In genomic region chr7:100671353-100672327, GRCh38 we compare ENCODE assay signal across 23 cellular contexts. TPM values are rescaled to one million over a fixed set of nuclear protein-coding genes. Genes with fewer than 3 reads are reported as not detected.
DNase-seq lines count a peak whose midpoint lies in the region; ATAC-seq lines count a peak whose summit lies in the region.
"Had no signal": no experiment of that assay in that cellular context is flagged by ENCODE, and none has a peak within 500 bp of the region (broad histone marks: within the 10 kb centered on the region; RNA-seq: fewer than 3 reads in every experiment).

No MANE protein-coding gene starts in this region.

- DNase-seq in CD4-positive, CD25-positive, alpha-beta regulatory T cell, result no peak
- DNase-seq in naive B cell (no peak), SK-N-DZ (ENCODE audit: low spot score) (no peak), NCI-H526 treated with DMSO at 0.1 percent for 48 hours (lab: John Stamatoyannopoulos, UW) (no peak)
- DNase-seq in stimulated activated effector memory CD8-positive, alpha-beta T cell treated with anti-CD3 and anti-CD28 coated beads, Interleukin-12 subunit alpha, Interleukin-12 subunit beta, amount 100 ng/mL, for 72 hours (ENCODE audit: low spot score in 2 of 2), result no peak
- DNase-seq: Calu3; CD8-positive, alpha-beta T cell; DMS153; DND-41; IMR-90; MM.1S; NCI-H2029 treated with DMSO at 0.1 percent for 48 hours; NCI-H446 treated with DMSO at 0.1 percent for 48 hours; NCI-H526; SHP77; SW 1271 had no signal

- H3K36me3 Mint-ChIP-seq in CD4-positive, CD25-positive, alpha-beta regulatory T cell, result no peaks in the 10 kb centered on the region
- H3K36me3 Mint-ChIP-seq in activated T-helper 17 cell treated with anti-CD3 and anti-CD28 coated beads, Interleukin-2, amount 50 U/mL, for 72 hours (ENCODE audit: low read depth), result peaks cover 17% of the 10 kb centered on the region
- no peaks in the 10 kb centered on the region for H3K36me3 Mint-ChIP-seq in naive B cell
- H3K36me3 Mint-ChIP-seq in stimulated activated effector memory CD8-positive, alpha-beta T cell treated with anti-CD3 and anti-CD28 coated beads, Interleukin-12 subunit alpha, Interleukin-12 subunit beta, amount 100 ng/mL, for 72 hours, result peaks cover 37% of the 10 kb centered on the region

- H3K4me1 Mint-ChIP-seq in CD4-positive, CD25-positive, alpha-beta regulatory T cell, result peaks cover 0 to 12% (median 5%) of the 10 kb centered on the region in 4 donors
- H3K4me1 Mint-ChIP-seq in activated T-helper 17 cell treated with anti-CD3 and anti-CD28 coated beads, Interleukin-2, amount 50 U/mL, for 72 hours, result peaks cover 8% of the 10 kb centered on the region
- H3K4me1 Mint-ChIP-seq in naive B cell, result peaks cover 12 to 27% (median 13%) of the 10 kb centered on the region in 3 donors
- peaks cover 12% of the 10 kb centered on the region for H3K4me1 Mint-ChIP-seq in stimulated activated effector memory CD8-positive, alpha-beta T cell treated with anti-CD3 and anti-CD28 coated beads, Interleukin-12 subunit alpha, Interleukin-12 subunit beta, amount 100 ng/mL, for 72 hours

- H3K4me3 Mint-ChIP-seq in CD4-positive, CD25-positive, alpha-beta regulatory T cell, result peak overlapping the region; percentile 33 to 98 (median 66)
- peak overlapping the region; percentile 93 for H3K4me3 Mint-ChIP-seq in activated T-helper 17 cell treated with anti-CD3 and anti-CD28 coated beads, Interleukin-2, amount 50 U/mL, for 72 hours
- peak overlapping the region in 5 of 8 donors; percentile 57 to 97 (median 86) for H3K4me3 Mint-ChIP-seq in naive B cell
- peak overlapping the region; percentile 98 for H3K4me3 Mint-ChIP-seq in stimulated activated effector memory CD8-positive, alpha-beta T cell treated with anti-CD3 and anti-CD28 coated beads, Interleukin-12 subunit alpha, Interleukin-12 subunit beta, amount 100 ng/mL, for 72 hours

- no peak overlapping the region for H3K4me3 ChIP-seq in CD4-positive, CD25-positive, alpha-beta regulatory T cell (ENCODE audit: low read depth, low read length)
- H3K4me3 ChIP-seq: BLaER1 treated with 17β-estradiol and CSF1 and Interleukin-3, amounts not matched to agents 10 nM and 100 nM had no signal

- H3K27me3 Mint-ChIP-seq in CD4-positive, CD25-positive, alpha-beta regulatory T cell, result peaks cover 12% of the 10 kb centered on the region
- H3K27me3 Mint-ChIP-seq in activated T-helper 17 cell treated with anti-CD3 and anti-CD28 coated beads, Interleukin-2, amount 50 U/mL, for 72 hours, result no peaks in the 10 kb centered on the region
- H3K27me3 Mint-ChIP-seq in naive B cell, result peaks cover 0 to 5% (median 0%) of the 10 kb centered on the region in 3 donors

- peaks cover 0 to 1% (median 0%) of the 10 kb centered on the region in 7 donors for H3K9me3 Mint-ChIP-seq in CD4-positive, CD25-positive, alpha-beta regulatory T cell
- H3K9me3 Mint-ChIP-seq in activated T-helper 17 cell treated with anti-CD3 and anti-CD28 coated beads, Interleukin-2, amount 50 U/mL, for 72 hours, result no peaks in the 10 kb centered on the region
- H3K9me3 Mint-ChIP-seq in naive B cell, result no peaks in the 10 kb centered on the region
- H3K9me3 Mint-ChIP-seq in stimulated activated effector memory CD8-positive, alpha-beta T cell treated with anti-CD3 and anti-CD28 coated beads, Interleukin-12 subunit alpha, Interleukin-12 subunit beta, amount 100 ng/mL, for 72 hours, result no peaks in the 10 kb centered on the region
- H3K9me3 Mint-ChIP-seq: CD8-positive, alpha-beta T cell had no signal

- peaks cover 15% of the 10 kb centered on the region for H3K4me1 ChIP-seq in CD4-positive, CD25-positive, alpha-beta regulatory T cell (ENCODE audit: control insufficient read depth, insufficient read depth, low read length, poor library complexity, severe bottlenecking)

- no peaks in the 10 kb centered on the region for H3K27me3 ChIP-seq in CD4-positive, CD25-positive, alpha-beta regulatory T cell (ENCODE audit: control insufficient read depth, insufficient read depth, low read length)
- H3K27me3 ChIP-seq: BLaER1 treated with 17β-estradiol and CSF1 and Interleukin-3, amounts not matched to agents 10 nM and 100 nM had no signal

- no peak for ATAC-seq in CD4-positive, CD25-positive, alpha-beta regulatory T cell (ENCODE audit: low read depth in 2 of 2)
- no peak for ATAC-seq in activated T-helper 17 cell treated with anti-CD3 and anti-CD28 coated beads, Interleukin-2, amount 50 U/mL, for 72 hours (replicated peaks)
- ATAC-seq in naive B cell (ENCODE audit: low read depth in 2 of 2) (no peak), HG03095 (IDR thresholded peaks at IDR 0.05; ENCODE audit: unreplicated experiment) (no peak)
- no peak for ATAC-seq in stimulated activated effector memory CD8-positive, alpha-beta T cell treated with anti-CD3 and anti-CD28 coated beads, Interleukin-12 subunit alpha, Interleukin-12 subunit beta, amount 100 ng/mL, for 72 hours
- ATAC-seq: CD8-positive, alpha-beta T cell; Panc1 had no signal

- H3K27ac Mint-ChIP-seq in CD4-positive, CD25-positive, alpha-beta regulatory T cell, result peak overlapping the region in 1 of 3 donors; percentile 41
- no peak overlapping the region for H3K27ac Mint-ChIP-seq in activated T-helper 17 cell treated with anti-CD3 and anti-CD28 coated beads, Interleukin-2, amount 50 U/mL, for 72 hours
- no peak overlapping the region for H3K27ac Mint-ChIP-seq in naive B cell
- H3K27ac Mint-ChIP-seq in stimulated activated effector memory CD8-positive, alpha-beta T cell treated with anti-CD3 and anti-CD28 coated beads, Interleukin-12 subunit alpha, Interleukin-12 subunit beta, amount 100 ng/mL, for 72 hours, result no peak overlapping the region
- H3K27ac Mint-ChIP-seq: CD8-positive, alpha-beta T cell had no signal

- H3K9me3 ChIP-seq in CD4-positive, CD25-positive, alpha-beta regulatory T cell (ENCODE audit: control insufficient read depth in 2 of 2, low read length in 2 of 2), result no peaks in the 10 kb centered on the region
- H3K9me3 ChIP-seq: BLaER1 treated with 17β-estradiol and CSF1 and Interleukin-3, amounts not matched to agents 10 nM and 100 nM had no signal

- peaks cover 2% of the 10 kb centered on the region for H3K36me3 ChIP-seq in CD4-positive, CD25-positive, alpha-beta regulatory T cell (ENCODE audit: control insufficient read depth, insufficient read depth, low read length)

- no peak overlapping the region for H3K27ac ChIP-seq in CD4-positive, CD25-positive, alpha-beta regulatory T cell (ENCODE audit: insufficient read depth, low read length, poor library complexity, severe bottlenecking)
- H3K27ac ChIP-seq: KMS-11 had no signal

RNA-seq across cellular contexts. Expression of gene GNB2, which starts 1.9 kb away (rescaled TPM):
- total RNA-seq in CD4-positive, CD25-positive, alpha-beta regulatory T cell, result 160 TPM
- polyA plus RNA-seq in CD4-positive, CD25-positive, alpha-beta regulatory T cell, result 10 to 100 TPM; 47.2 to 70.0 (median 66.8) TPM
- 100 to 1,000 TPM; 181 to 271 TPM for total RNA-seq in activated T-helper 17 cell treated with anti-CD3 and anti-CD28 coated beads, Interleukin-2, amount 50 U/mL, for 72 hours
- polyA plus RNA-seq in naive B cell (ENCODE audit: low read depth in 6 of 6), result 10 to 100 TPM; 46.2 to 65.4 (median 56.2) TPM
- 177 and 226 TPM in 2 replicates for polyA plus RNA-seq in SK-N-DZ (2014; cell fraction: cytosol; rRNA removed)
- polyA plus RNA-seq in SK-N-DZ (2014; cell fraction: nucleus; rRNA removed), result 143 and 155 TPM in 2 replicates

RNA-seq across cellular contexts. Expression of gene ACTL6B, which starts 15.4 kb away (rescaled TPM):
- total RNA-seq in CD4-positive, CD25-positive, alpha-beta regulatory T cell, result not detected
- polyA plus RNA-seq in CD4-positive, CD25-positive, alpha-beta regulatory T cell, result not detected
- not detected for total RNA-seq in activated T-helper 17 cell treated with anti-CD3 and anti-CD28 coated beads, Interleukin-2, amount 50 U/mL, for 72 hours
- not detected for polyA plus RNA-seq in naive B cell (ENCODE audit: low read depth in 6 of 6)
- 90.5 and 90.6 TPM in 2 replicates for polyA plus RNA-seq in SK-N-DZ (2014; cell fraction: cytosol; rRNA removed)
- 60.4 and 76.0 TPM in 2 replicates for polyA plus RNA-seq in SK-N-DZ (2014; cell fraction: nucleus; rRNA removed)
- total RNA-seq: Calu3; CD8-positive, alpha-beta T cell; IMR-90; SK-MEL-5 had no signal
- polyA plus RNA-seq: AG04450, IMR-90 had no signal

RNA-seq across cellular contexts. Expression of gene GIGYF1, which starts 22.4 kb away (rescaled TPM):
- total RNA-seq in CD4-positive, CD25-positive, alpha-beta regulatory T cell, result 82.4 TPM
- polyA plus RNA-seq in CD4-positive, CD25-positive, alpha-beta regulatory T cell, result under 1 TPM; 0.71 to 0.89 (median 0.73) TPM
- total RNA-seq in activated T-helper 17 cell treated with anti-CD3 and anti-CD28 coated beads, Interleukin-2, amount 50 U/mL, for 72 hours, result 10 to 100 TPM; 40.2 to 53.1 TPM
- 1 to 10 TPM in 4 of 6 donors, under 1 TPM in 2; 0.69 to 2.9 (median 1.2) TPM for polyA plus RNA-seq in naive B cell (ENCODE audit: low read depth in 6 of 6)
- 22.0 and 25.3 TPM in 2 replicates for polyA plus RNA-seq in SK-N-DZ (2014; cell fraction: cytosol; rRNA removed)
- polyA plus RNA-seq in SK-N-DZ (2014; cell fraction: nucleus; rRNA removed), result 260 and 472 TPM in 2 replicates

RNA-seq across cellular contexts. Expression of gene TFR2, which starts 30.3 kb away (rescaled TPM):
- 8.0 TPM for total RNA-seq in CD4-positive, CD25-positive, alpha-beta regulatory T cell
- 1 to 10 TPM; 1.2 to 2.0 (median 1.5) TPM for polyA plus RNA-seq in CD4-positive, CD25-positive, alpha-beta regulatory T cell
- total RNA-seq in activated T-helper 17 cell treated with anti-CD3 and anti-CD28 coated beads, Interleukin-2, amount 50 U/mL, for 72 hours, result 10 to 100 TPM; 30.8 to 39.4 TPM
- 1 to 10 TPM in 1 of 6 donors, under 1 TPM in 3, not detected in 2; 0.58 to 1.3 (median 0.65) TPM for polyA plus RNA-seq in naive B cell (ENCODE audit: low read depth in 6 of 6)
- 2.6 and 4.2 TPM in 2 replicates for polyA plus RNA-seq in SK-N-DZ (2014; cell fraction: cytosol; rRNA removed)
- polyA plus RNA-seq in SK-N-DZ (2014; cell fraction: nucleus; rRNA removed), result 8.2 and 11.3 TPM in 2 replicates

RNA-seq across cellular contexts. Expression of gene POP7, which starts 34.3 kb away (rescaled TPM):
- total RNA-seq in CD4-positive, CD25-positive, alpha-beta regulatory T cell, result 11.3 TPM
- polyA plus RNA-seq in CD4-positive, CD25-positive, alpha-beta regulatory T cell, result 10 to 100 TPM; 57.2 to 63.0 (median 61.5) TPM
- total RNA-seq in activated T-helper 17 cell treated with anti-CD3 and anti-CD28 coated beads, Interleukin-2, amount 50 U/mL, for 72 hours, result 10 to 100 TPM; 29.6 to 68.9 TPM
- 10 to 100 TPM; 25.3 to 41.0 (median 34.6) TPM for polyA plus RNA-seq in naive B cell (ENCODE audit: low read depth in 6 of 6)
- 102 and 135 TPM in 2 replicates for polyA plus RNA-seq in SK-N-DZ (2014; cell fraction: cytosol; rRNA removed)
- 62.5 and 75.4 TPM in 2 replicates for polyA plus RNA-seq in SK-N-DZ (2014; cell fraction: nucleus; rRNA removed)
